ENCODE assay signal across 1 cellular context in genomic region chr4:105707783-105708182, GRCh38.
TF ChIP-seq lines count a peak whose summit lies in the region.

No MANE protein-coding gene starts in this region.

TF ChIP-seq in IMR-90, 13 proteins besides CTCF, POLR2A, EP300 and RAD21 (continued from another document):
- TF ChIP-seq, protein P1, sequence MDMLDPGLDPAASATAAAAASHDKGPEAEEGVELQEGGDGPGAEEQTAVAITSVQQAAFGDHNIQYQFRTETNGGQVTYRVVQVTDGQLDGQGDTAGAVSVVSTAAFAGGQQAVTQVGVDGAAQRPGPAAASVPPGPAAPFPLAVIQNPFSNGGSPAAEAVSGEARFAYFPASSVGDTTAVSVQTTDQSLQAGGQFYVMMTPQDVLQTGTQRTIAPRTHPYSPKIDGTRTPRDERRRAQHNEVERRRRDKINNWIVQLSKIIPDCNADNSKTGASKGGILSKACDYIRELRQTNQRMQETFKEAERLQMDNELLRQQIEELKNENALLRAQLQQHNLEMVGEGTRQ (IDR thresholded peaks at IDR 0.05; ENCODE audit: low read depth, low read length) = no peak
- TF ChIP-seq BHLHE40 (IDR thresholded peaks at IDR 0.05; ENCODE audit: low read depth, low read length) (no peak), MXI1 (IDR thresholded peaks at IDR 0.05; ENCODE audit: borderline replicate concordance, low read depth, low read length) (no peak), RCOR1 (IDR thresholded peaks at IDR 0.05; ENCODE audit: insufficient replicate concordance, low read length) (no peak), MAFK (IDR thresholded peaks at IDR 0.05; ENCODE audit: low read depth, low read length) (no peak)
